ENCODE assay signal across 6 cellular contexts in genomic region chr2:68560583-68560982, GRCh38.
"Had no signal": no experiment of that assay in that cellular context is flagged by ENCODE, and none has a peak within 500 bp of the region (broad histone marks: within the 10 kb centered on the region; RNA-seq: fewer than 3 reads in every experiment).

No MANE protein-coding gene starts in this region.

- H3K9ac ChIP-seq: KMS-11 had no signal

- H3K4me2 ChIP-seq: KMS-11 had no signal

- H3K4me3 ChIP-seq: K562 had no signal

- H3K27ac ChIP-seq: HL-60, KMS-11 had no signal

- ATAC-seq: K562 had no signal

- DNase-seq: IMR-90, KBM-7, KG1 had no signal

- FAIRE-seq: K562 had no signal
